8 cellular contexts compared by ENCODE assay signal in genomic region chr21:41768371-41769042, GRCh38. TPM values are rescaled to one million over a fixed set of nuclear protein-coding genes. Genes with fewer than 3 reads are reported as not detected.
DNase-seq lines count a peak whose midpoint lies in the region; ATAC-seq and TF ChIP-seq lines count a peak whose summit lies in the region.

No MANE protein-coding gene starts in this region.

- TF ChIP-seq CTCF in foreskin fibroblast (IDR thresholded peaks at IDR 0.05; ENCODE audit: low read depth, low read length) (peak; percentile 65), psoas muscle (IDR thresholded peaks at IDR 0.05) (no peak)

- no peaks in the 10 kb centered on the region for H3K9me3 ChIP-seq in psoas muscle

- intact Hi-C loops in psoas muscle (cut with DNase I): no loop called here

- H3K27me3 ChIP-seq in psoas muscle (ENCODE audit: insufficient read depth in 3 of 3, low read length in 2 of 3): peaks cover 0 to 95% (median 30%) of the 10 kb centered on the region in 3 donors

- ATAC-seq in activated CD8-positive, alpha-beta T cell treated with anti-CD3 and anti-CD28 coated beads, Interleukin-2, amount 10 ng/mL, durations not matched to agents 7 days and 5 days: peak; percentile 52
- ATAC-seq in psoas muscle: peak in 1 of 4 donors; percentile 30

- peak overlapping the region; percentile 68 for H3K4me3 Mint-ChIP-seq in activated CD8-positive, alpha-beta T cell treated with anti-CD3 and anti-CD28 coated beads, Interleukin-2, amount 10 ng/mL, durations not matched to agents 7 days and 5 days

- no peaks in the 10 kb centered on the region for H3K36me3 ChIP-seq in psoas muscle (ENCODE audit: insufficient read depth in 1 of 2, low read depth in 1 of 2)

- peaks cover 3% of the 10 kb centered on the region for H3K4me1 ChIP-seq in psoas muscle

- POLR2A ChIA-PET in activated CD8-positive, alpha-beta T cell treated with anti-CD3 and anti-CD28 coated beads, Interleukin-2, amount 10 ng/mL, durations not matched to agents 7 days and 5 days (lab: Charles Lee): no interaction called here

- H3K4me1 Mint-ChIP-seq in activated CD8-positive, alpha-beta T cell treated with anti-CD3 and anti-CD28 coated beads, Interleukin-2, amount 10 ng/mL, durations not matched to agents 7 days and 5 days (ENCODE audit: low read depth): peaks cover 31% of the 10 kb centered on the region

- H3K9me3 Mint-ChIP-seq in activated CD8-positive, alpha-beta T cell treated with anti-CD3 and anti-CD28 coated beads, Interleukin-2, amount 10 ng/mL, durations not matched to agents 7 days and 5 days (ENCODE audit: insufficient read depth): no peaks in the 10 kb centered on the region

- peak; percentile 53 for DNase-seq in DMS 273 (lab: John Stamatoyannopoulos, UW; ENCODE audit: unreplicated experiment)
- no peak for DNase-seq in DMS 273 treated with DMSO at 0.1 percent for 48 hours (lab: John Stamatoyannopoulos, UW)
- DNase-seq in NCI-H1092 (lab: John Stamatoyannopoulos, UW): peak; percentile 14
- peak; percentile 50 for DNase-seq in activated CD8-positive, alpha-beta T cell treated with anti-CD3 and anti-CD28 coated beads, Interleukin-2, amount 10 ng/mL, durations not matched to agents 7 days and 5 days
- peak; percentile 81 to 85 for DNase-seq in foreskin fibroblast
- no peak for DNase-seq in psoas muscle
- DNase-seq in NCI-H128 (lab: John Stamatoyannopoulos, UW; ENCODE audit: unreplicated experiment): no peak
- no peak for DNase-seq in NCI-H187 treated with DMSO at 0.1 percent for 48 hours (lab: John Stamatoyannopoulos, UW)

- no peaks in the 10 kb centered on the region for H3K36me3 Mint-ChIP-seq in activated CD8-positive, alpha-beta T cell treated with anti-CD3 and anti-CD28 coated beads, Interleukin-2, amount 10 ng/mL, durations not matched to agents 7 days and 5 days (ENCODE audit: low read depth)

- H3K27me3 Mint-ChIP-seq in activated CD8-positive, alpha-beta T cell treated with anti-CD3 and anti-CD28 coated beads, Interleukin-2, amount 10 ng/mL, durations not matched to agents 7 days and 5 days (ENCODE audit: low read depth): peaks cover 60% of the 10 kb centered on the region

- H3K27ac ChIP-seq in psoas muscle: no peak overlapping the region

- WGBS in psoas muscle, 3 donors: 5% methylated on average over 18 of the region's 18 CpGs

- CTCF ChIA-PET in activated CD8-positive, alpha-beta T cell treated with anti-CD3 and anti-CD28 coated beads, Interleukin-2, amount 10 ng/mL, durations not matched to agents 7 days and 5 days (lab: Charles Lee): interaction anchor here (1.0 to 2.0 kb wide), 5 partner anchors 8 to 485 kb away, joined by 4 to 8 read pairs (median 6); no protein-coding TSS in a partner anchor

- H3K27ac Mint-ChIP-seq in activated CD8-positive, alpha-beta T cell treated with anti-CD3 and anti-CD28 coated beads, Interleukin-2, amount 10 ng/mL, durations not matched to agents 7 days and 5 days: no peak overlapping the region

- H3K4me3 ChIP-seq in foreskin fibroblast (ENCODE audit: low read depth in 1 of 2, low read length in 2 of 2) (peak overlapping the region; percentile 17 to 48), psoas muscle (peak overlapping the region; percentile 46)

RNA-seq across cellular contexts. Expression of gene RIPK4, which starts 1.7 kb away (rescaled TPM):
- not detected for total RNA-seq in activated CD8-positive, alpha-beta T cell treated with anti-CD3 and anti-CD28 coated beads, Interleukin-2, amount 10 ng/mL, durations not matched to agents 7 days and 5 days
- total RNA-seq in psoas muscle: not detected
- under 1 TPM in 1 of 3 donors, not detected in 2; 0.01 TPM for polyA plus RNA-seq in psoas muscle

Comparison
In these comparisons a context has a peak if more than half of its experiments do, and no peak if none do; other contexts are left out.
1. DNase-seq: peak in DMS 273 (single experiment), NCI-H1092 (single experiment), activated CD8-positive, alpha-beta T cell treated with anti-CD3 and anti-CD28 coated beads, Interleukin-2, amount 10 ng/mL, durations not matched to agents 7 days and 5 days (single experiment) and foreskin fibroblast (2 of 2); none in DMS 273 treated with DMSO at 0.1 percent for 48 hours (single experiment), psoas muscle (0 of 2), NCI-H128 (single experiment) and NCI-H187 treated with DMSO at 0.1 percent for 48 hours (single experiment).